In genomic region chr10:77253665-77254064, GRCh38 we compare ENCODE assay signal across 21 cellular contexts.
"Had no signal": no experiment of that assay in that cellular context is flagged by ENCODE, and none has a peak within 500 bp of the region (broad histone marks: within the 10 kb centered on the region; RNA-seq: fewer than 3 reads in every experiment).

No MANE protein-coding gene starts in this region.

- FAIRE-seq: endothelial cell of umbilical vein, small intestine had no signal

- H3K4me1 ChIP-seq: heart left ventricle, right atrium auricular region had no signal

- H3K27me3 ChIP-seq: right atrium auricular region, stomach, transverse colon had no signal

- H3K4me3 ChIP-seq: coronary artery, heart left ventricle, mucosa of descending colon, right atrium auricular region, stomach, thoracic aorta, transverse colon had no signal

- H3K27ac ChIP-seq: coronary artery, right atrium auricular region, stomach, thoracic aorta, transverse colon had no signal

- H3K9me3 ChIP-seq: heart left ventricle, mucosa of descending colon, right atrium auricular region, stomach, thoracic aorta, transverse colon had no signal

- ATAC-seq: heart left ventricle; mucosa of descending colon; naive thymus-derived CD8-positive, alpha-beta T cell had no signal

- DNase-seq: effector CD4-positive, alpha-beta T cell; endodermal cell; erythroblast; foreskin melanocyte; heart left ventricle; hippocampal formation; kidney glomerular epithelial cell; mammary epithelial cell; mucosa of descending colon; naive thymus-derived CD8-positive, alpha-beta T cell; posterior cingulate gyrus; small intestine; stimulated activated CD4-positive, alpha-beta T cell treated with anti-CD3 and anti-CD28 coated beads, Interleukin-12 subunit alpha, Interleukin-12 subunit beta, amount 100 ng/mL, for 4 hours; stimulated activated naive CD4-positive, alpha-beta T cell; stomach; substantia nigra; transverse colon had no signal

- H3K36me3 ChIP-seq: heart left ventricle, right atrium auricular region, stomach, thoracic aorta, transverse colon had no signal
